ENCODE assay signal across 8 cellular contexts in genomic region chr5:72319435-72320021, GRCh38. TPM values are rescaled to one million over a fixed set of nuclear protein-coding genes. Genes with fewer than 3 reads are reported as not detected.
DNase-seq lines count a peak whose midpoint lies in the region; ATAC-seq and TF ChIP-seq lines count a peak whose summit lies in the region.
"Not testable (repeated sequence)": the region's sequence is repeated elsewhere in the genome, so short reads cannot be mapped to it uniquely, and the experiment has no call there.

No MANE protein-coding gene starts in this region.

- not testable (repeated sequence) for H3K9me3 Mint-ChIP-seq in effector memory CD8-positive, alpha-beta T cell

- H3K4me3 ChIP-seq in Panc1 (ENCODE audit: low read depth in 2 of 2, low read length in 2 of 2) (peak overlapping the region; percentile 97 to 99), retinal pigment epithelial cell (ENCODE audit: low read length) (peak overlapping the region; percentile 84), transverse colon (peak overlapping the region; percentile 53 to 83 (median 65))

- H3K4me1 ChIP-seq in Panc1 (ENCODE audit: control insufficient read depth, insufficient read depth, low read length) = peaks cover 13% of the 10 kb centered on the region; the same call in 1 of the 2 replicates
- peaks cover 0 to 32% (median 14%) of the 10 kb centered on the region in 4 donors for H3K4me1 ChIP-seq in transverse colon

- peaks cover 25% of the 10 kb centered on the region for H3K36me3 Mint-ChIP-seq in effector memory CD8-positive, alpha-beta T cell (ENCODE audit: insufficient read depth)

- not testable (repeated sequence) for TF ChIP-seq CTCF in Panc1 (IDR thresholded peaks at IDR 0.05); retinal pigment epithelial cell (conservative IDR thresholded peaks at IDR 0.05; ENCODE audit: low read depth, low read length); transverse colon (IDR thresholded peaks at IDR 0.05)

- peak overlapping the region; percentile 95 for H3K27ac Mint-ChIP-seq in effector memory CD8-positive, alpha-beta T cell

- H3K4me3 Mint-ChIP-seq in effector memory CD8-positive, alpha-beta T cell = peak overlapping the region; percentile 96 to 98

- not testable (repeated sequence) for H3K9me3 ChIP-seq in Panc1 (ENCODE audit: control insufficient read depth, insufficient read depth, low read depth, low read length); transverse colon

- DNase-seq in Panc1 (ENCODE audit: low read depth, low spot score); retinal pigment epithelial cell (ENCODE audit: low read depth): not testable (repeated sequence)
- peak; percentile 59 to 61 for DNase-seq in activated T-cell treated with anti-CD3 and anti-CD28 coated beads, Interleukin-2, amount 50 U/mL, for 48 hours
- DNase-seq in effector memory CD8-positive, alpha-beta T cell = peak in 2 of 3 experiments; percentile 1 to 10
- DNase-seq in left colon (peak in 1 of 2 donors; percentile 49), transverse colon (peak; percentile 18)

- not testable (repeated sequence) for TF ChIP-seq EP300 in transverse colon (IDR thresholded peaks at IDR 0.05; ENCODE audit: low read depth)

- intact Hi-C loops in Panc1 (cut with micrococcal nuclease; ENCODE audit: unreplicated experiment); left colon (cut with DNase I, micrococcal nuclease); transverse colon (cut with DNase I; ENCODE audit: low total_unique reads): not testable (repeated sequence)

- POLR2A ChIA-PET in Panc1 (lab: Charles Lee) = interaction anchor here (0.6 to 0.7 kb wide), 4 partner anchors 11 to 479 kb away, joined by 3 to 11 read pairs (median 6); no protein-coding TSS in a partner anchor

- peaks cover 20 to 23% of the 10 kb centered on the region in 2 donors for H3K4me1 Mint-ChIP-seq in effector memory CD8-positive, alpha-beta T cell (ENCODE audit: low read depth in 2 of 2)

- not testable (repeated sequence) for BruUV-seq in Panc1 (replicated peaks; lab: Mats Ljungman, UMichigan)

- in situ Hi-C loops in Panc1 (cut with HindIII; ENCODE audit: low pct_unique_long_range_greater_than_20kb, low sequenced_read_pairs) = not testable (repeated sequence)
- in situ Hi-C loops in transverse colon (cut with MboI; ENCODE audit: low pct_ligation_motif_present in 1 of 4, low pct_unique_long_range_greater_than_20kb in 1 of 4, low sequenced_read_pairs in 3 of 4) = loop anchor here in 2 of 4 donors (10.0 to 25.0 kb wide), 3 partner anchors 185 to 535 kb away; no protein-coding TSS in a partner anchor

- not testable (repeated sequence) for TF ChIP-seq POLR2A in transverse colon (IDR thresholded peaks at IDR 0.05)

- ATAC-seq in GM18498 (IDR thresholded peaks at IDR 0.05; ENCODE audit: unreplicated experiment) (peak; percentile 2), HG02970 (IDR thresholded peaks at IDR 0.05; ENCODE audit: low FRiP score, unreplicated experiment) (peak; percentile 5), Panc1 (peak; percentile 28), left colon (peak; percentile 25)
- ATAC-seq in effector memory CD8-positive, alpha-beta T cell (replicated peaks) = peak; percentile 5

- 5 to 49% methylated on average over 3 to 28 of the region's 28 CpGs for WGBS in transverse colon (ENCODE audit: low coverage in 1 of 2), 2 donors

- H3K27me3 ChIP-seq in Panc1 (ENCODE audit: control insufficient read depth, insufficient read depth, low read length); transverse colon: not testable (repeated sequence)

- H3K36me3 ChIP-seq in Panc1 (ENCODE audit: control insufficient read depth, insufficient read depth, low read length); transverse colon: not testable (repeated sequence)

- not testable (repeated sequence) for H3K27me3 Mint-ChIP-seq in effector memory CD8-positive, alpha-beta T cell

- CTCF ChIA-PET in Panc1 (lab: Charles Lee) = interaction anchor here (1.3 kb wide), 1 partner anchor 11 kb away, joined by 5 read pairs; no protein-coding TSS in a partner anchor

- peak overlapping the region; percentile 97 for H3K27ac ChIP-seq in Panc1 (ENCODE audit: low read length)
- H3K27ac ChIP-seq in transverse colon = peak overlapping the region; percentile 77 to 90 (median 82)

RNA-seq across cellular contexts. Expression of gene MRPS27, which starts 0.5 kb away (rescaled TPM):
- total RNA-seq in Panc1 (2021; ENCODE audit: unreplicated experiment) = 67.2 TPM
- polyA plus RNA-seq in Panc1 (2012; ENCODE audit: insufficient read length) = 43.7 TPM
- total RNA-seq in left colon = 10 to 100 TPM; 35.6 to 40.6 TPM
- total RNA-seq in transverse colon = 10 to 100 TPM; 14.3 to 34.7 (median 27.9) TPM

RNA-seq across cellular contexts. Expression of gene PTCD2, which starts 0.6 kb away (rescaled TPM):
- total RNA-seq in Panc1 (2021; ENCODE audit: unreplicated experiment) = 13.0 TPM
- 8.2 TPM for polyA plus RNA-seq in Panc1 (2012; ENCODE audit: insufficient read length)
- 1 to 10 TPM; 4.3 to 5.7 TPM for total RNA-seq in left colon
- total RNA-seq in transverse colon = 1 to 10 TPM; 1.5 to 9.5 (median 2.9) TPM
